12 cellular contexts compared by ENCODE assay signal in genomic region chr9:108552459-108553040, GRCh38.
A peak's percentile ranks its signal among the peaks of the same experiment; 100 is the strongest.
DNase-seq lines count a peak whose midpoint lies in the region; ATAC-seq and TF ChIP-seq lines count a peak whose summit lies in the region.
"Had no signal": no experiment of that assay in that cellular context is flagged by ENCODE, and none has a peak within 500 bp of the region (broad histone marks: within the 10 kb centered on the region; RNA-seq: fewer than 3 reads in every experiment).

No MANE protein-coding gene starts in this region.

- peak overlapping the region; percentile 85 for H3K4me2 ChIP-seq in GM23248 (ENCODE audit: unreplicated experiment)

- ATAC-seq in psoas muscle = peak; percentile 38 to 71 (median 62)
- ATAC-seq in HG02571 (IDR thresholded peaks at IDR 0.05; ENCODE audit: unreplicated experiment) = no peak
- ATAC-seq: CD8-positive, alpha-beta T cell had no signal

- H2AFZ ChIP-seq in GM23248 = no peak overlapping the region

- no peak overlapping the region for H3K4me3 ChIP-seq in GM23248
- H3K4me3 ChIP-seq in epithelial cell of esophagus (ENCODE audit: low read length) = peak overlapping the region; percentile 8
- no peak overlapping the region for H3K4me3 ChIP-seq in psoas muscle

- no peak overlapping the region for H3K4me3 Mint-ChIP-seq in immature natural killer cell
- H3K4me3 Mint-ChIP-seq: CD8-positive, alpha-beta T cell; endodermal cell had no signal

- H3K9me3 ChIP-seq in GM23248 (ENCODE audit: low read depth) = no peaks in the 10 kb centered on the region
- no peaks in the 10 kb centered on the region for H3K9me3 ChIP-seq in psoas muscle

- peaks cover 0 to 4% (median 0%) of the 10 kb centered on the region in 6 donors for H3K9me3 Mint-ChIP-seq in immature natural killer cell
- H3K9me3 Mint-ChIP-seq: CD8-positive, alpha-beta T cell; endodermal cell had no signal

- no peaks in the 10 kb centered on the region for H4K20me1 ChIP-seq in GM23248 (ENCODE audit: insufficient read depth)

- intact Hi-C loops in psoas muscle (cut with DNase I) = loop anchor here in 1 of 2 donors (5.0 kb wide), 1 partner anchor 80 kb away; no protein-coding TSS in a partner anchor

- no peaks in the 10 kb centered on the region for H3K9me2 ChIP-seq in GM23248 (ENCODE audit: insufficient read depth)

- WGBS in GM23248 (ENCODE audit: low coverage in 1 of 2, low lambda C conversion rate in 2 of 2, missing lambda C conversion rate in 2 of 2), 2 experiments = 81 to 83% methylated on average over 7 of the region's 7 CpGs
- WGBS in psoas muscle, 3 donors = 47 to 57% (median 51%) methylated on average over 7 of the region's 7 CpGs

- H3K27ac Mint-ChIP-seq in immature natural killer cell = no peak overlapping the region
- H3K27ac Mint-ChIP-seq: CD8-positive, alpha-beta T cell; endodermal cell had no signal

- H3K27me3 ChIP-seq in GM23248 (replicated peaks; ENCODE audit: insufficient read depth) (no peaks in the 10 kb centered on the region), psoas muscle (ENCODE audit: insufficient read depth in 3 of 3, low read length in 2 of 3) (no peaks in the 10 kb centered on the region)
- H3K27me3 ChIP-seq: brain microvascular endothelial cell had no signal

- no peaks in the 10 kb centered on the region for H3K36me3 Mint-ChIP-seq in immature natural killer cell
- H3K36me3 Mint-ChIP-seq: CD8-positive, alpha-beta T cell had no signal

- no peaks in the 10 kb centered on the region for H3K36me3 ChIP-seq in GM23248 (ENCODE audit: low read depth)
- no peaks in the 10 kb centered on the region for H3K36me3 ChIP-seq in psoas muscle (ENCODE audit: insufficient read depth in 1 of 2, low read depth in 1 of 2)
- H3K36me3 ChIP-seq: brain microvascular endothelial cell had no signal

- H3K27me3 Mint-ChIP-seq in immature natural killer cell (ENCODE audit: low read depth in 3 of 3) = peaks cover 0 to under 1% (median 0%) of the 10 kb centered on the region in 3 donors

- no peak overlapping the region for H3K27ac ChIP-seq in GM23248
- H3K27ac ChIP-seq in psoas muscle = peak overlapping the region; percentile 78
- H3K27ac ChIP-seq: brain microvascular endothelial cell had no signal

- peaks cover 24% of the 10 kb centered on the region for H3F3A ChIP-seq in GM23248 (ENCODE audit: insufficient read depth)

- H3K4me1 ChIP-seq in GM23248 (ENCODE audit: insufficient read depth) = peaks cover 28% of the 10 kb centered on the region
- peaks cover 41% of the 10 kb centered on the region for H3K4me1 ChIP-seq in psoas muscle

- in situ Hi-C loops in GM23248 (cut with MboI) = loop anchor here (25.0 kb wide), 1 partner anchor 915 kb away; no protein-coding TSS in a partner anchor

- no peak for TF ChIP-seq CTCF in epithelial cell of esophagus (IDR thresholded peaks at IDR 0.05; ENCODE audit: insufficient read depth, low read depth, low read length, missing control alignments)
- no peak for TF ChIP-seq CTCF in psoas muscle (IDR thresholded peaks at IDR 0.05)

- H3K9ac ChIP-seq in GM23248 = no peak overlapping the region

- no peaks in the 10 kb centered on the region for H3K79me2 ChIP-seq in GM23248 (ENCODE audit: insufficient read depth)

- no peaks in the 10 kb centered on the region for H3K4me1 Mint-ChIP-seq in immature natural killer cell

- DNase-seq in GM23248 (no peak), M059J (ENCODE audit: low read depth) (peak; percentile 75), epithelial cell of esophagus (ENCODE audit: low read depth) (peak; percentile 98), psoas muscle (no peak), NCI-H82 (lab: John Stamatoyannopoulos, UW) (no peak), NCI-H1436 treated with DMSO at 0.1 percent for 48 hours (lab: John Stamatoyannopoulos, UW) (no peak), immature natural killer cell (no peak)
- DNase-seq: activated CD4-positive, alpha-beta T cell treated with anti-CD3 and anti-CD28 coated beads for 1 hour; brain microvascular endothelial cell; CD8-positive, alpha-beta T cell; endodermal cell had no signal

Comparison
In these comparisons a context has a peak if more than half of its experiments do, and no peak if none do; other contexts are left out.
1. DNase-seq: peak in M059J (single experiment) and epithelial cell of esophagus (single experiment); none in GM23248 (single experiment), psoas muscle (0 of 2), NCI-H82 (single experiment), NCI-H1436 treated with DMSO at 0.1 percent for 48 hours (single experiment) and immature natural killer cell (0 of 3).